ENCODE assay signal across 16 cellular contexts in the genomic region with DNA sequence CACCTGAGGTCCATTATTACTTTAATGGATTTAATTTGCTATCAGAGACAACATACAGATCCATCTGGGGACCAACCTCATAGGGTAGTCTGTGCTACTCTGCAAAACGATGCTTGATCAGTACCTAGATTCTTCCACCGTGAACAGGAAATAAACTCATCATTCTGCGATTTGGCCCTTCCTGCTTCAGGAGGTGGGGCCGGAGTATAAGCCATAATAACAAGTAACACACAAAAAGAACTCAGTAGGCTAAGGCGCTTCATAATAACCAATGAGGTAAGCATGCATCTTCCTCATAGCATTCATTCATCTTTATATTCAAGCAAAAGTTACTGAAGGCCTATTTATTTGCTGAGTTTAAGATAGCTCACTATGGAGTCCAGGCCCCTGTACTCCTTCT. TPM values are rescaled to one million over a fixed set of nuclear protein-coding genes. Genes with fewer than 3 reads are reported as not detected.
"Had no signal": no experiment of that assay in that cellular context is flagged by ENCODE, and none has a peak within 500 bp of the region (broad histone marks: within the 10 kb centered on the region; RNA-seq: fewer than 3 reads in every experiment).

No MANE protein-coding gene starts in this region.

RNA-seq across cellular contexts. Expression of gene SPDYE18, which starts 17.3 kb away (rescaled TPM):
- total RNA-seq: ascending aorta, bronchial epithelial cell, WTC11 had no signal

RNA-seq across cellular contexts. Expression of gene SPDYE17, which starts 47.5 kb away (rescaled TPM):
- total RNA-seq: activated CD4-positive, alpha-beta memory T cell treated with anti-CD3 and anti-CD28 coated beads, Interleukin-2, amount 10 ng/mL, durations not matched to agents 7 days and 5 days; activated CD4-positive, alpha-beta T cell treated with anti-CD3 and anti-CD28 coated beads for 36 hours; activated CD4-positive, alpha-beta T cell treated with anti-CD3 and anti-CD28 coated beads, Interleukin-2, amount 10 ng/mL, durations not matched to agents 7 days and 5 days; activated CD8-positive, alpha-beta memory T cell treated with anti-CD3 and anti-CD28 coated beads, Interleukin-2, amount 10 ng/mL, durations not matched to agents 7 days and 5 days; activated CD8-positive, alpha-beta T cell treated with anti-CD3 and anti-CD28 coated beads, Interleukin-2, amount 10 ng/mL, durations not matched to agents 7 days and 5 days; activated naive CD8-positive, alpha-beta T cell treated with anti-CD3 and anti-CD28 coated beads, Interleukin-2, amount 10 ng/mL, durations not matched to agents 7 days and 5 days; activated T-helper 2 cell treated with anti-CD3 and anti-CD28 coated beads, Interferon-gamma antibody, Interleukin-2, Interleukin-4, amounts not matched to agents 10 μg/mL and 5 μg/mL and 100 μg/mL, durations not matched to agents 14 hours and 24 hours and 36 hours; ascending aorta; bronchial epithelial cell; cardiac septum; T-cell; T-helper 1 cell treated with Interleukin-12 subunit alpha and Interleukin-12 subunit beta and Interleukin-4 antibody, amounts not matched to agents 30 ng/mL and 1 ng/mL, for 36 hours; T-helper 17 cell; T-helper 2 cell treated with Interferon-gamma antibody and Interleukin-4, amounts not matched to agents 100 ng/mL and 5 ng/mL, for 36 hours; WTC11 had no signal
- polyA plus RNA-seq: adipose tissue had no signal
